Comparison of ENCODE assay signal across 8 cellular contexts in genomic region chr2:219229375-219230200, GRCh38. TPM values are rescaled to one million over a fixed set of nuclear protein-coding genes. Genes with fewer than 3 reads are reported as not detected.
A peak's percentile ranks its signal among the peaks of the same experiment; 100 is the strongest.
DNase-seq lines count a peak whose midpoint lies in the region; ATAC-seq and TF ChIP-seq lines count a peak whose summit lies in the region.

Gene ANKZF1 (plus strand): TSS chr2:219229806. CDS start chr2:219230258, 452 bp downstream.
Gene ATG9A (minus strand): TSS chr2:219229636. CDS start chr2:219228024, 1,612 bp downstream.

- H3K4me3 ChIP-seq in HAP-1 (peak within 1 kb of the TSS; percentile 68), MM.1S (ENCODE audit: low read length) (peak within 1 kb of the TSS; percentile 90), fibroblast of the aortic adventitia (ENCODE audit: low read depth, low read length) (peak within 1 kb of the TSS; percentile 95)

- H3K9ac ChIP-seq in ES-I3 (ENCODE audit: low read depth, low read length) = peak within 1 kb of the TSS; percentile 96
- H3K9ac ChIP-seq in MM.1S (ENCODE audit: low read length) = peak within 1 kb of the TSS; percentile 90

- H3K4me2 ChIP-seq in MM.1S (ENCODE audit: low read depth, low read length) = peak within 1 kb of the TSS; percentile 96

- H3K27me3 ChIP-seq in HAP-1 (ENCODE audit: low read depth) (no peaks in the 10 kb centered on the region), MM.1S (replicated peaks; ENCODE audit: insufficient read depth, low read length) (no peaks in the 10 kb centered on the region)

- peaks cover 41% of the 10 kb centered on the region for H3K4me1 Mint-ChIP-seq in nephron progenitor cell
- peaks cover 66% of the 10 kb centered on the region for H3K4me1 Mint-ChIP-seq in stimulated activated naive CD8-positive, alpha-beta T cell treated with anti-CD3 and anti-CD28 coated beads, Interleukin-15, amount 100 ng/mL, for 72 hours

- H3K79me2 ChIP-seq in MM.1S (ENCODE audit: low read length) = peaks cover 64% of the 10 kb centered on the region

- no peaks in the 10 kb centered on the region for H3K9me3 ChIP-seq in ES-I3 (ENCODE audit: control insufficient read depth, insufficient read depth, low read length)
- H3K9me3 ChIP-seq in HAP-1 = no peaks in the 10 kb centered on the region
- H3K9me3 ChIP-seq in MM.1S (replicated peaks; ENCODE audit: insufficient read depth, low read length) = no peaks in the 10 kb centered on the region

- no peaks in the 10 kb centered on the region for H3K9me2 ChIP-seq in MM.1S (replicated peaks; ENCODE audit: insufficient read depth, low read length)

- ATAC-seq in stimulated activated naive CD8-positive, alpha-beta T cell treated with anti-CD3 and anti-CD28 coated beads, Interleukin-15, amount 100 ng/mL, for 72 hours = peak; percentile 97

- H3K4me1 ChIP-seq in ES-I3 (ENCODE audit: insufficient read depth, low read length) = peaks cover 6% of the 10 kb centered on the region; the same call in 1 of the 2 replicates
- peaks cover 17% of the 10 kb centered on the region for H3K4me1 ChIP-seq in HAP-1
- H3K4me1 ChIP-seq in MM.1S (ENCODE audit: low read length) = no peaks in the 10 kb centered on the region

- peaks cover 7% of the 10 kb centered on the region for H3K27me3 Mint-ChIP-seq in nephron progenitor cell (ENCODE audit: low read depth, poor library complexity)
- no peaks in the 10 kb centered on the region for H3K27me3 Mint-ChIP-seq in stimulated activated naive CD8-positive, alpha-beta T cell treated with anti-CD3 and anti-CD28 coated beads, Interleukin-15, amount 100 ng/mL, for 72 hours

- H3F3A ChIP-seq in MM.1S (ENCODE audit: insufficient read depth, low read length) = peaks cover 9% of the 10 kb centered on the region

- peak within 1 kb of the TSS; percentile 58 for H2AFZ ChIP-seq in MM.1S (ENCODE audit: low read length)

- H3K27ac Mint-ChIP-seq in nephron progenitor cell = peak within 1 kb of the TSS; percentile 99
- H3K27ac Mint-ChIP-seq in stimulated activated naive CD8-positive, alpha-beta T cell treated with anti-CD3 and anti-CD28 coated beads, Interleukin-15, amount 100 ng/mL, for 72 hours = peak within 1 kb of the TSS; percentile 97 to 99

- peaks cover 50% of the 10 kb centered on the region for H3K36me3 Mint-ChIP-seq in nephron progenitor cell (ENCODE audit: low read depth)

- no peaks in the 10 kb centered on the region for H3K9me3 Mint-ChIP-seq in nephron progenitor cell
- no peaks in the 10 kb centered on the region for H3K9me3 Mint-ChIP-seq in stimulated activated naive CD8-positive, alpha-beta T cell treated with anti-CD3 and anti-CD28 coated beads, Interleukin-15, amount 100 ng/mL, for 72 hours

- DNase-seq in HAP-1 (ENCODE audit: low spot score in 2 of 2) = peak; percentile 98 to 99
- DNase-seq in MM.1S = peak; percentile 99
- DNase-seq in SIG-M5 (lab: John Stamatoyannopoulos, UW) = peak; percentile 99
- DNase-seq in activated gamma-delta T cell (lab: John Stamatoyannopoulos, UW) = peak; percentile 90
- DNase-seq in fibroblast of the aortic adventitia (ENCODE audit: low read depth) = peak; percentile 97
- peak; percentile 97 for DNase-seq in nephron progenitor cell
- DNase-seq in stimulated activated naive CD8-positive, alpha-beta T cell treated with anti-CD3 and anti-CD28 coated beads, Interleukin-15, amount 100 ng/mL, for 72 hours = peak; percentile 97 to 99

- H3K36me3 ChIP-seq in ES-I3 (ENCODE audit: insufficient read depth, low read length) (peaks cover 23% of the 10 kb centered on the region), HAP-1 (replicated peaks) (peaks cover 44% of the 10 kb centered on the region), MM.1S (replicated peaks; ENCODE audit: insufficient read depth, low read length) (peaks cover 7% of the 10 kb centered on the region; the same call in 1 of the 2 replicates)

- H3K4me3 Mint-ChIP-seq in nephron progenitor cell = peak within 1 kb of the TSS; percentile 96
- H3K4me3 Mint-ChIP-seq in stimulated activated naive CD8-positive, alpha-beta T cell treated with anti-CD3 and anti-CD28 coated beads, Interleukin-15, amount 100 ng/mL, for 72 hours = peak within 1 kb of the TSS; percentile 93 to 100

- in situ Hi-C loops in HAP-1 (cut with MboI; ENCODE audit: low sequenced_read_pairs) = no loop called here

- H4K20me1 ChIP-seq in MM.1S (ENCODE audit: insufficient read depth, low read length) = no peaks in the 10 kb centered on the region

- peak within 1 kb of the TSS; percentile 91 for H3K27ac ChIP-seq in MM.1S (ENCODE audit: low read length)

- TF ChIP-seq CTCF in MM.1S (IDR thresholded peaks at IDR 0.05; ENCODE audit: low read length) (no peak), fibroblast of the aortic adventitia (IDR thresholded peaks at IDR 0.05; ENCODE audit: insufficient read depth, low read length) (no peak), nephron progenitor cell (IDR thresholded peaks at IDR 0.05) (no peak)

RNA-seq across cellular contexts. Expression of gene ANKZF1, which starts in this region (rescaled TPM):
- 23.7 and 64.5 TPM in 2 replicates for total RNA-seq in fibroblast of the aortic adventitia (ENCODE audit: low replicate concordance)

RNA-seq across cellular contexts. Expression of gene ATG9A, which starts in this region (rescaled TPM):
- 45.1 and 56.9 TPM in 2 replicates for total RNA-seq in fibroblast of the aortic adventitia (ENCODE audit: low replicate concordance)

Comparison
In these comparisons a context has a peak if more than half of its experiments do, and no peak if none do; other contexts are left out.
1. Peak in every context shown above with its lines: DNase-seq, ATAC-seq, H3K4me3 ChIP-seq and H3K27ac ChIP-seq.